In the genomic region with DNA sequence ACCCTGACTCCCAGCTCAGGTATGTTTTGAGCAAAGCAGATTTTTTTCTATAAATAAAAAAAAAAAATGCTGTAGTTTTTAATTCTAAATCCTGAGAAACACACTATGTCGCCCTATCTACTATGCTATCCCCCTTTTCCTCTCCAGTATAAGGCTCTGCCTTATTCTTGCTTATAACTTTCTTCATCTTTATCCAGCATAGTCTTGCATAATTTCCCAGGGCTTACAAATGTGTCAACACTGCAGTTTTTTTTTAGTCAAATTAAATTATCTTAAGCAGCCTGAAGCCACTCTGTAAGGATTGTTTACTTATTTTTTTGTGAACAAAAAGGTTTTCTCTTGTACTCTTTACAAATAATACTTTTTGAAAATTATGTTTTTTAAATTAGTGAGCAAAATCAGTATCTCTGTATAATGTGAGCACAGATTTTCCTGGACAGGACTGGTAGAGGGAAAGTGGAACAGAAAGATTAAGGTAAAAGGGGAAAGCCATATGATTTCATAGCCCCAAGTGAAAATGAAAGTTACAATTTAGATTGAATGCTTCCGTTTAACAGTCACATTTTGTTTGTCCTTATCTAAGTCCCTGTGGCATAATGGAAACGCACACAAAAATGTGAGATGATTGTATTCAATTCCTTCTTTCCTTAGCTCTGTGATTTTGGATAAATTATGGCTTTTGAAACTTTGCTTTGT, we compare ENCODE assay signal across 13 cellular contexts. TPM values are rescaled to one million over a fixed set of nuclear protein-coding genes. Genes with fewer than 3 reads are reported as not detected.
DNase-seq lines count a peak whose midpoint lies in the region; ATAC-seq lines count a peak whose summit lies in the region.
"Had no signal": no experiment of that assay in that cellular context is flagged by ENCODE, and none has a peak within 500 bp of the region (broad histone marks: within the 10 kb centered on the region; RNA-seq: fewer than 3 reads in every experiment).

No MANE protein-coding gene starts in this region.

- H3K27ac Mint-ChIP-seq in stimulated activated memory B cell treated with anti-CD40 and anti-IgM and Interleukin-4, amounts not matched to agents 10 μg/mL and 1 μg/mL and 100 μg/mL, for 72 hours, result peak overlapping the region; percentile 62
- H3K27ac Mint-ChIP-seq: type B pancreatic cell had no signal

- no peaks in the 10 kb centered on the region for H3K27me3 Mint-ChIP-seq in stimulated activated memory B cell treated with anti-CD40 and anti-IgM and Interleukin-4, amounts not matched to agents 10 μg/mL and 1 μg/mL and 100 μg/mL, for 72 hours
- H3K27me3 Mint-ChIP-seq: type B pancreatic cell had no signal

- peaks cover 4% of the 10 kb centered on the region for H3K36me3 Mint-ChIP-seq in stimulated activated memory B cell treated with anti-CD40 and anti-IgM and Interleukin-4, amounts not matched to agents 10 μg/mL and 1 μg/mL and 100 μg/mL, for 72 hours
- H3K36me3 Mint-ChIP-seq: type B pancreatic cell had no signal

- ATAC-seq in Right ventricle myocardium superior (ENCODE audit: poor library complexity), result peak; percentile 41
- ATAC-seq in HG02588 (IDR thresholded peaks at IDR 0.05; ENCODE audit: unreplicated experiment), result peak; percentile 74
- peak; percentile 70 for ATAC-seq in HG03558 (IDR thresholded peaks at IDR 0.05; ENCODE audit: extremely low read depth, unreplicated experiment)
- no peak for ATAC-seq in stimulated activated memory B cell treated with anti-CD40 and anti-IgM and Interleukin-4, amounts not matched to agents 10 μg/mL and 1 μg/mL and 100 μg/mL, for 72 hours

- intact Hi-C loops in Right ventricle myocardium superior (cut with DNase I), result no loop called here
- intact Hi-C loops in cardiac septum (cut with DNase I), result no loop called here

- H3K4me3 Mint-ChIP-seq in stimulated activated memory B cell treated with anti-CD40 and anti-IgM and Interleukin-4, amounts not matched to agents 10 μg/mL and 1 μg/mL and 100 μg/mL, for 72 hours, result peak overlapping the region; percentile 53
- H3K4me3 Mint-ChIP-seq: type B pancreatic cell had no signal

- peaks cover 12% of the 10 kb centered on the region for H3K4me1 Mint-ChIP-seq in stimulated activated memory B cell treated with anti-CD40 and anti-IgM and Interleukin-4, amounts not matched to agents 10 μg/mL and 1 μg/mL and 100 μg/mL, for 72 hours

- H3K9me3 Mint-ChIP-seq in stimulated activated memory B cell treated with anti-CD40 and anti-IgM and Interleukin-4, amounts not matched to agents 10 μg/mL and 1 μg/mL and 100 μg/mL, for 72 hours, result peaks cover 3% of the 10 kb centered on the region
- H3K9me3 Mint-ChIP-seq: type B pancreatic cell had no signal

- DNase-seq in Right ventricle myocardium superior (no peak), cardiac septum (ENCODE audit: low spot score) (no peak), DMS53 treated with DMSO at 0.1 percent for 48 hours (lab: John Stamatoyannopoulos, UW; ENCODE audit: unreplicated experiment) (no peak), ureter (ENCODE audit: low spot score) (no peak), HuH-7 (ENCODE audit: low spot score) (no peak)
- DNase-seq: effector memory CD4-positive, alpha-beta T cell; NCI-H2029; small intestine had no signal

RNA-seq across cellular contexts. Expression of gene PYDC2, which starts 5.6 kb away (rescaled TPM):
- total RNA-seq in Right ventricle myocardium superior (not detected), cardiac septum (not detected), ureter (not detected)
- total RNA-seq: glomerular endothelial cell had no signal
